In the genomic region with DNA sequence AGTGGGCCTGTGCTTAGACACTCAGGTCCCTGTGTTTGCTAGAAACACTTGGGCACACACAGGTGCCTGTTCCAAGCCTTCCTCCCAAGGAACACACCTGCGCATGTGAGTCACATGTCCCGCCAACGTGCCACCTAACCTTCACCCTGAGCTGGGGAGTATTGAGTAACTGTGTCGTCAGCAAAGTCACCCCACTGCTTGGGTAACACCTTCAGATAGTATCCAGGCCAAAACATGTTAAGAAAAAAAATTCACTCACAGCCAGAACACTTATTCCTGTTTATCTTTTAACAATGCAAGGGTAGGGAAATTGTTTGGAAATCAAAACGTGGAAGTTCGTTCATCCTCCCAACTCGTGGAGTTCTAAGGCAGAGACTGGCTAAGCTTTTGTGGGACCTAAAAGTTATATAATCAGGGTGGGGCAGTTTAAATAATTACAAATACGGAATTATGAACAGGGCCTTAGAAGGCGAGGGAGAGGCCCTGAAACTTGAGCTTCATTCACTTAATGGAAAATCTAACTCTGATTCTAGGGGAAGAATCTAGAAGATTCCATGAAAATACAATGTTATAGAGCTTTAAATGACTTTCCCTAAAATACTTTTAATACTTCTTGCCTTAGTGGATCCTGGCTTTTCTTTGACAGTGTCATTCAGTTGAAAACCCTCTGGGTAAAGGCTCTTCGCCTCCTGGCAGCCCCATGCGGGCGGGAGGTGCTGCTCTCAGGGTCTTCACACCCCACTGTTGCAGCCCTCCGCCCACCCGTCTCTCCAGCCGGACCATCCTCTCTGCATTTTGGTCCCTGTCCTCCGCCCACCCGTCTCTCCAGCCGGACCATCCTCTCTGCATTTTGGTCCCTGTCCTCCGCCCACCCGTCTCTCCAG, we compare ENCODE assay signal across 8 cellular contexts.
DNase-seq lines count a peak whose midpoint lies in the region; ATAC-seq and TF ChIP-seq lines count a peak whose summit lies in the region.

No MANE protein-coding gene starts in this region.

- no peaks in the 10 kb centered on the region for H3K36me3 ChIP-seq in parathyroid adenoma (ENCODE audit: control insufficient read depth, insufficient read depth, low read length)

- peak overlapping the region; percentile 48 for H2AFZ ChIP-seq in parathyroid adenoma

- no peaks in the 10 kb centered on the region for H3K79me2 ChIP-seq in parathyroid adenoma

- no peaks in the 10 kb centered on the region for H3K9me3 ChIP-seq in parathyroid adenoma (ENCODE audit: control insufficient read depth, low read length)

- no peak for TF ChIP-seq CTCF in fibroblast of mammary gland (conservative IDR thresholded peaks at IDR 0.05; ENCODE audit: control insufficient read depth, insufficient read depth, low read depth, low read length)
- no peak for TF ChIP-seq CTCF in parathyroid adenoma (IDR thresholded peaks at IDR 0.05)

- H3K27me3 ChIP-seq in parathyroid adenoma (ENCODE audit: control insufficient read depth, insufficient read depth, low read length) = no peaks in the 10 kb centered on the region

- DNase-seq in HCEC 1CT (peak; percentile 43), fibroblast of mammary gland (ENCODE audit: low read depth) (peak; percentile 63), middle frontal gyrus (ENCODE audit: extremely low spot score, low spot score) (no peak), epidermal melanocyte (ENCODE audit: insufficient read length, low spot score) (no peak), NCI-H1436 (lab: John Stamatoyannopoulos, UW) (no peak)
- DNase-seq in activated CD8-positive, alpha-beta memory T cell treated with anti-CD3 and anti-CD28 coated beads, Interleukin-2, amount 50 U/mL, for 24 hours (ENCODE audit: extremely low read depth) = peak; percentile 14

- H3K4me1 ChIP-seq in parathyroid adenoma = peaks cover 11% of the 10 kb centered on the region

- peak overlapping the region; percentile 80 for H3K27ac ChIP-seq in parathyroid adenoma

- no peak for ATAC-seq in HG03342 (IDR thresholded peaks at IDR 0.05; ENCODE audit: unreplicated experiment)

- no peak overlapping the region for H3K9ac ChIP-seq in parathyroid adenoma

- H3K4me2 ChIP-seq in parathyroid adenoma (ENCODE audit: low read length) = no peak overlapping the region

- no peak overlapping the region for H3K4me3 ChIP-seq in fibroblast of mammary gland (ENCODE audit: control insufficient read depth, low read depth, low read length)
- no peak overlapping the region for H3K4me3 ChIP-seq in parathyroid adenoma (ENCODE audit: low read depth, low read length)

Comparison
In these comparisons a context has a peak if more than half of its experiments do, and no peak if none do; other contexts are left out.
1. DNase-seq: peak in HCEC 1CT (single experiment), activated CD8-positive, alpha-beta memory T cell treated with anti-CD3 and anti-CD28 coated beads, Interleukin-2, amount 50 U/mL, for 24 hours (single experiment) and fibroblast of mammary gland (single experiment); none in middle frontal gyrus (single experiment), epidermal melanocyte (single experiment) and NCI-H1436 (single experiment).